26 cellular contexts compared by ENCODE assay signal in the genomic region with DNA sequence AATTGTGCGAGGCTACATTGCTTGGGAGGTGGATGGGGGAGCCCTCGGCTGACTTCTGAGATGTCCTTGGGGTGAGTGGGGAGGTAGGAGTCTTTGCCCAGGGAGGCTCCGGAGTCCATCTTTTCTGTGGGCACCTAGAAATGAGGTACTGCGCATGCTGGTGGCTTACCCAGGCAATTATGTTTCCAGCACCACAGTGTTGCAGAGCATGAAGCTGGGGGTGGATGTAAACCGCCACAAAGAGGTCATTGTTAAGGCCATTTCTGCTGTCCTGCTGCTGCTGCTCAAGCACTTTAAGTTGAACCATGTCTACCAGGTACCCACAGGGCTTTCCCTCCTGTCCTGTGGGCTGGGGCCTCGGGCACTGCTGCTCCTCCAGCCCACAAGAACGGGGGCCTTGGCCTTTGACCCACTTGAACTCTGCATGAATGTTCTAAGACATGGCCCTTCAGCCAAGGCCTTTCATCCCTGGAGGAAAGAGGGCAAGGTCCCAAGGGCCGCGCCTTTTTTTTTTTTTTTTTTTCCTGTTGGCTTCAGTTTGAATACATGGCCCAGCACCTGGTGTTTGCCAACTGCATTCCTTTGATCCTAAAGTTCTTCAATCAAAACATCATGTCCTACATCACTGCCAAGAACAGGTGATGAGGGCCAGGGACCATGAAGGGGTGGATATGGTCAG. TPM values are rescaled to one million over a fixed set of nuclear protein-coding genes. Genes with fewer than 3 reads are reported as not detected.
DNase-seq lines count a peak whose midpoint lies in the region; ATAC-seq, FAIRE-seq and TF ChIP-seq lines count a peak whose summit lies in the region.
"Had no signal": no experiment of that assay in that cellular context is flagged by ENCODE, and none has a peak within 500 bp of the region (broad histone marks: within the 10 kb centered on the region; RNA-seq: fewer than 3 reads in every experiment).

No MANE protein-coding gene starts in this region.

- peak overlapping the region; percentile 69 for H3K27ac ChIP-seq in left ventricle myocardium inferior (replicated peaks)
- H3K27ac ChIP-seq in pancreas, result no peak overlapping the region
- H3K27ac ChIP-seq: neutrophil, tibial artery had no signal

- H3K4me1 ChIP-seq in left ventricle myocardium inferior (peaks cover 40% of the 10 kb centered on the region), pancreas (no peaks in the 10 kb centered on the region)
- H3K4me1 ChIP-seq: tibial artery had no signal

- no peak overlapping the region for H3K27ac Mint-ChIP-seq in immature natural killer cell
- H3K27ac Mint-ChIP-seq: activated B cell treated with CpG ODN at 0.5 μM for 24 hours; activated CD8-positive, alpha-beta T cell treated with anti-CD3 and anti-CD28 coated beads, Interleukin-2, amount 10 ng/mL, durations not matched to agents 7 days and 5 days; activated naive CD8-positive, alpha-beta T cell had no signal

- 73 to 75% methylated on average over 9 of the region's 9 CpGs for WGBS in pancreas, 2 donors

- peaks cover 29 to 64% (median 38%) of the 10 kb centered on the region in 3 donors for H3K36me3 Mint-ChIP-seq in immature natural killer cell

- POLR2A ChIA-PET in HEK293T (lab: Yijun Ruan, JAX), result interaction anchor here (1.8 kb wide), 1 partner anchor 14 kb away, joined by 7 read pairs; the partner anchor contains the start of gene STRIP1

- no peak overlapping the region for H3K4me3 Mint-ChIP-seq in immature natural killer cell
- H3K4me3 Mint-ChIP-seq: activated B cell treated with CpG ODN at 0.5 μM for 24 hours; activated CD8-positive, alpha-beta T cell treated with anti-CD3 and anti-CD28 coated beads, Interleukin-2, amount 10 ng/mL, durations not matched to agents 7 days and 5 days; activated naive CD8-positive, alpha-beta T cell had no signal

- TF ChIP-seq CTCF in left ventricle myocardium inferior (IDR thresholded peaks at IDR 0.05; ENCODE audit: borderline replicate concordance) (no peak), pancreas (IDR thresholded peaks at IDR 0.05) (no peak)

- H3K9me3 ChIP-seq in left ventricle myocardium inferior (replicated peaks) (no peaks in the 10 kb centered on the region), pancreas (no peaks in the 10 kb centered on the region)
- H3K9me3 ChIP-seq: MG63, neutrophil, tibial artery had no signal

- H3K27me3 Mint-ChIP-seq in immature natural killer cell (ENCODE audit: low read depth in 3 of 3), result peaks cover 0 to 2% (median 0%) of the 10 kb centered on the region in 3 donors
- H3K27me3 Mint-ChIP-seq: activated B cell treated with CpG ODN at 0.5 μM for 24 hours; activated naive CD8-positive, alpha-beta T cell had no signal

- H3K27me3 ChIP-seq in left ventricle myocardium inferior (ENCODE audit: low read depth), result no peaks in the 10 kb centered on the region
- no peaks in the 10 kb centered on the region for H3K27me3 ChIP-seq in pancreas
- H3K27me3 ChIP-seq: MG63, neutrophil, tibial artery had no signal

- H3K36me3 ChIP-seq in left ventricle myocardium inferior (peaks cover 100% of the 10 kb centered on the region), pancreas (peaks cover 5 to 74% (median 25%) of the 10 kb centered on the region in 3 donors)

- ATAC-seq in pancreas (peak in 3 of 4 donors; percentile 19 to 61 (median 49)), HG03565 (IDR thresholded peaks at IDR 0.05; ENCODE audit: unreplicated experiment) (no peak)
- ATAC-seq: activated CD8-positive, alpha-beta T cell treated with anti-CD3 and anti-CD28 coated beads, Interleukin-2, amount 10 ng/mL, durations not matched to agents 7 days and 5 days; PC-3 had no signal

- H3K4me1 Mint-ChIP-seq in immature natural killer cell, result no peaks in the 10 kb centered on the region
- H3K4me1 Mint-ChIP-seq: activated B cell treated with CpG ODN at 0.5 μM for 24 hours had no signal

- no peak for FAIRE-seq in pancreas (lab: Jason Lieb, UNC)
- FAIRE-seq: endothelial cell of umbilical vein, H1, kidney had no signal

- DNase-seq in left ventricle myocardium inferior, result no peak
- no peak for DNase-seq in cardiac septum (ENCODE audit: low spot score)
- peak; percentile 84 for DNase-seq in globus pallidus (ENCODE audit: low spot score)
- no peak for DNase-seq in pancreas
- no peak for DNase-seq in immature natural killer cell
- DNase-seq in HEK293T (ENCODE audit: extremely low spot score), result no peak
- no peak for DNase-seq in SKM-1 treated with dmso at 0.1 percent for 144 hours (lab: John Stamatoyannopoulos, UW; ENCODE audit: unreplicated experiment)
- DNase-seq: activated B cell treated with CpG ODN at 0.5 μM for 24 hours; activated CD8-positive, alpha-beta T cell treated with anti-CD3 and anti-CD28 coated beads, Interleukin-2, amount 10 ng/mL, durations not matched to agents 7 days and 5 days; activated T-cell treated with anti-CD3 and anti-CD28 coated beads, Interleukin-2, amount 50 U/mL, for 48 hours; cortex of kidney; GDM1; kidney; MG63; NCI-H146; PC-3; retina had no signal

- H3K4me3 ChIP-seq in left ventricle myocardium inferior (no peak overlapping the region), pancreas (no peak overlapping the region)
- H3K4me3 ChIP-seq: MG63, tibial artery had no signal

- intact Hi-C loops in left ventricle myocardium inferior (cut with micrococcal nuclease) (no loop called here), cardiac septum (cut with DNase I) (no loop called here), pancreas (cut with DNase I) (no loop called here)

- CTCF ChIA-PET in HEK293T (lab: Yijun Ruan, JAX), result interaction anchor here (1.7 kb wide), 1 partner anchor 11 kb away, joined by 5 read pairs; no protein-coding TSS in a partner anchor

- H3K9me3 Mint-ChIP-seq in immature natural killer cell, result no peaks in the 10 kb centered on the region
- H3K9me3 Mint-ChIP-seq: activated B cell treated with CpG ODN at 0.5 μM for 24 hours had no signal

TF ChIP-seq in HEK293T, 16 proteins besides CTCF, POLR2A, EP300 and RAD21:
- TF ChIP-seq LEF1 (IDR thresholded peaks at IDR 0.05; ENCODE audit: borderline replicate concordance), result no peak
- no peak for TF ChIP-seq SUZ12 (IDR thresholded peaks at IDR 0.05)
- no peak for TF ChIP-seq CTBP1 (IDR thresholded peaks at IDR 0.05; ENCODE audit: borderline replicate concordance)
- TF ChIP-seq ZNF384 (IDR thresholded peaks at IDR 0.05), result no peak
- TF ChIP-seq FOXM1 (IDR thresholded peaks at IDR 0.05; ENCODE audit: borderline replicate concordance), result no peak
- TF ChIP-seq FOXK2 (IDR thresholded peaks at IDR 0.05), result no peak
- TF ChIP-seq NFRKB (IDR thresholded peaks at IDR 0.05), result no peak
- TF ChIP-seq L3MBTL2 (conservative IDR thresholded peaks at IDR 0.05), result no peak
- TF ChIP-seq SP1 (IDR thresholded peaks at IDR 0.05), result no peak
- no peak for TF ChIP-seq ELF4 (IDR thresholded peaks at IDR 0.05)
- TF ChIP-seq BHLHE40 (IDR thresholded peaks at IDR 0.05; ENCODE audit: borderline replicate concordance), result no peak
- TF ChIP-seq TARDBP (IDR thresholded peaks at IDR 0.05), result no peak
- no peak for TF ChIP-seq PKNOX1 (IDR thresholded peaks at IDR 0.05)

RNA-seq across cellular contexts. Expression of gene STRIP1, which starts 14.6 kb away (rescaled TPM):
- total RNA-seq in left ventricle myocardium inferior (18.1 TPM), cardiac septum (23.8 TPM), pancreas (10 to 100 TPM; 10.7 to 24.9 (median 13.1) TPM)
- polyA plus RNA-seq in pancreas (10 to 100 TPM; 15.9 to 20.4 TPM), immature natural killer cell (10 to 100 TPM; 17.7 to 30.4 (median 19.6) TPM)

RNA-seq across cellular contexts. Expression of gene ALX3, which starts 21.4 kb away (rescaled TPM):
- total RNA-seq in left ventricle myocardium inferior (not detected), cardiac septum (0.22 TPM), pancreas (not detected)
- polyA plus RNA-seq in pancreas (under 1 TPM in 1 of 2 donors, not detected in 1; 0.35 TPM), immature natural killer cell (not detected)
- total RNA-seq: A172; activated B cell treated with CpG ODN at 0.5 μM for 24 hours; activated CD8-positive, alpha-beta T cell treated with anti-CD3 and anti-CD28 coated beads, Interleukin-2, amount 10 ng/mL, durations not matched to agents 7 days and 5 days; endothelial cell of umbilical vein; H1; kidney; mononuclear cell; PC-3; T-helper 2 cell treated with Interferon-gamma antibody and Interleukin-4, amounts not matched to agents 100 ng/mL and 5 ng/mL, for 36 hours had no signal
- polyA plus RNA-seq: endothelial cell of umbilical vein had no signal
